In genomic region chr3:52025453-52025852, GRCh38 we compare ENCODE assay signal across 1 cellular context.
TF ChIP-seq lines count a peak whose summit lies in the region.

No MANE protein-coding gene starts in this region.

TF ChIP-seq in H1, 55 proteins besides CTCF, POLR2A, EP300 and RAD21:
- TF ChIP-seq PHF8 (conservative IDR thresholded peaks at IDR 0.05; ENCODE audit: low read depth, low read length) = no peak
- no peak for TF ChIP-seq CEBPB (IDR thresholded peaks at IDR 0.05; ENCODE audit: low read depth, low read length)
- TF ChIP-seq SAP30 (IDR thresholded peaks at IDR 0.05; ENCODE audit: insufficient read depth, insufficient replicate concordance, low read length) = no peak
- no peak for TF ChIP-seq SIRT6 (IDR thresholded peaks at IDR 0.05; ENCODE audit: low read length)
- TF ChIP-seq CHD7 (IDR thresholded peaks at IDR 0.05; ENCODE audit: insufficient replicate concordance, low read length) = no peak
- TF ChIP-seq SP4 (IDR thresholded peaks at IDR 0.05; ENCODE audit: low read length) = no peak
- no peak for TF ChIP-seq SUZ12 (IDR thresholded peaks at IDR 0.05; ENCODE audit: low read length)
- TF ChIP-seq E2F6 (IDR thresholded peaks at IDR 0.05) = no peak
- no peak for TF ChIP-seq FOSL1 (IDR thresholded peaks at IDR 0.05; ENCODE audit: insufficient read depth, low read depth, low read length)
- TF ChIP-seq MAX (IDR thresholded peaks at IDR 0.05) = no peak
TF ChIP-seq in H1: peak in this region for 0.
